Comparison of ENCODE assay signal across 8 cellular contexts in genomic region chr19:48470281-48470680, GRCh38. TPM values are rescaled to one million over a fixed set of nuclear protein-coding genes. Genes with fewer than 3 reads are reported as not detected.
DNase-seq lines count a peak whose midpoint lies in the region; ATAC-seq and TF ChIP-seq lines count a peak whose summit lies in the region.

No MANE protein-coding gene starts in this region.

- no peak for DNase-seq in AG10803 (ENCODE audit: low read depth)
- DNase-seq in LNCaP clone FGC (ENCODE audit: low read depth): no peak
- no peak for DNase-seq in natural killer cell treated with Interleukin-12 subunit alpha and Interleukin-12 subunit beta and Interleukin-15 and Interleukin-18, amount 100 ng/mL, for 72 hours (ENCODE audit: low spot score)
- no peak for DNase-seq in NCI-H187 treated with DMSO at 0.1 percent for 48 hours (lab: John Stamatoyannopoulos, UW)
- DNase-seq in mucosa of descending colon: no peak
- no peak for DNase-seq in DMS53 treated with DMSO at 0.1 percent for 48 hours (lab: John Stamatoyannopoulos, UW; ENCODE audit: unreplicated experiment)

- peaks cover 53% of the 10 kb centered on the region for H3K4me1 Mint-ChIP-seq in dendritic cell treated with granulocyte-macrophage colony-stimulating factor and Interleukin-4, amounts not matched to agents 40 ng/mL and 50 ng/mL, for 4 days (ENCODE audit: low read depth)
- peaks cover 17 to 26% of the 10 kb centered on the region in 2 donors for H3K4me1 Mint-ChIP-seq in natural killer cell treated with Interleukin-12 subunit alpha and Interleukin-12 subunit beta and Interleukin-15 and Interleukin-18, amount 100 ng/mL, for 72 hours (ENCODE audit: low read depth in 2 of 2)

- H3K36me3 Mint-ChIP-seq in dendritic cell treated with granulocyte-macrophage colony-stimulating factor and Interleukin-4, amounts not matched to agents 40 ng/mL and 50 ng/mL, for 4 days (ENCODE audit: low read depth): peaks cover 55% of the 10 kb centered on the region
- no peaks in the 10 kb centered on the region for H3K36me3 Mint-ChIP-seq in natural killer cell treated with Interleukin-12 subunit alpha and Interleukin-12 subunit beta and Interleukin-15 and Interleukin-18, amount 100 ng/mL, for 72 hours

- no peaks in the 10 kb centered on the region for H3K9me3 Mint-ChIP-seq in dendritic cell treated with granulocyte-macrophage colony-stimulating factor and Interleukin-4, amounts not matched to agents 40 ng/mL and 50 ng/mL, for 4 days
- no peaks in the 10 kb centered on the region for H3K9me3 Mint-ChIP-seq in natural killer cell treated with Interleukin-12 subunit alpha and Interleukin-12 subunit beta and Interleukin-15 and Interleukin-18, amount 100 ng/mL, for 72 hours

- H3K4me3 ChIP-seq in AG10803 (ENCODE audit: low read length) (peak overlapping the region; percentile 86), LNCaP clone FGC (ENCODE audit: low read depth, low read length) (peak overlapping the region; percentile 68), mucosa of descending colon (no peak overlapping the region)

- peaks cover 1% of the 10 kb centered on the region for H3K27me3 Mint-ChIP-seq in dendritic cell treated with granulocyte-macrophage colony-stimulating factor and Interleukin-4, amounts not matched to agents 40 ng/mL and 50 ng/mL, for 4 days
- H3K27me3 Mint-ChIP-seq in natural killer cell treated with Interleukin-12 subunit alpha and Interleukin-12 subunit beta and Interleukin-15 and Interleukin-18, amount 100 ng/mL, for 72 hours: no peaks in the 10 kb centered on the region

- intact Hi-C loops in dendritic cell treated with granulocyte-macrophage colony-stimulating factor and Interleukin-4, amounts not matched to agents 40 ng/mL and 50 ng/mL, for 4 days (cut with micrococcal nuclease): no loop called here
- intact Hi-C loops in mucosa of descending colon (cut with DNase I, micrococcal nuclease): no loop called here

- H3K27ac Mint-ChIP-seq in dendritic cell treated with granulocyte-macrophage colony-stimulating factor and Interleukin-4, amounts not matched to agents 40 ng/mL and 50 ng/mL, for 4 days: peak overlapping the region; percentile 87
- peak overlapping the region in 1 of 2 donors; percentile 85 for H3K27ac Mint-ChIP-seq in natural killer cell treated with Interleukin-12 subunit alpha and Interleukin-12 subunit beta and Interleukin-15 and Interleukin-18, amount 100 ng/mL, for 72 hours

- H3K4me1 ChIP-seq in mucosa of descending colon (ENCODE audit: low read depth): peaks cover 14% of the 10 kb centered on the region

- TF ChIP-seq CTCF in AG10803 (conservative IDR thresholded peaks at IDR 0.05; ENCODE audit: low read length) (no peak), LNCaP clone FGC (IDR thresholded peaks at IDR 0.05; ENCODE audit: control insufficient read depth, extremely low read depth, insufficient read depth) (no peak), mucosa of descending colon (IDR thresholded peaks at IDR 0.05) (no peak)

- ATAC-seq in natural killer cell treated with Interleukin-12 subunit alpha and Interleukin-12 subunit beta and Interleukin-15 and Interleukin-18, amount 100 ng/mL, for 72 hours: no peak
- ATAC-seq in HG02870 (IDR thresholded peaks at IDR 0.05; ENCODE audit: unreplicated experiment): no peak
- no peak for ATAC-seq in mucosa of descending colon

- no peaks in the 10 kb centered on the region for H3K9me3 ChIP-seq in mucosa of descending colon

- peaks cover 10% of the 10 kb centered on the region for H3K36me3 ChIP-seq in mucosa of descending colon (ENCODE audit: low read depth)

- peak overlapping the region; percentile 80 for H3K4me3 Mint-ChIP-seq in dendritic cell treated with granulocyte-macrophage colony-stimulating factor and Interleukin-4, amounts not matched to agents 40 ng/mL and 50 ng/mL, for 4 days
- peak overlapping the region; percentile 94 for H3K4me3 Mint-ChIP-seq in natural killer cell treated with Interleukin-12 subunit alpha and Interleukin-12 subunit beta and Interleukin-15 and Interleukin-18, amount 100 ng/mL, for 72 hours

RNA-seq across cellular contexts. Expression of gene CYTH2, which starts 1.1 kb away (rescaled TPM):
- 10 to 100 TPM; 66.4 to 66.9 TPM for total RNA-seq in natural killer cell treated with Interleukin-12 subunit alpha and Interleukin-12 subunit beta and Interleukin-15 and Interleukin-18, amount 100 ng/mL, for 72 hours
- total RNA-seq in mucosa of descending colon: 10 to 100 TPM; 66.3 to 86.9 (median 69.3) TPM

RNA-seq across cellular contexts. Expression of gene KCNJ14, which starts 14.9 kb away (rescaled TPM):
- total RNA-seq in natural killer cell treated with Interleukin-12 subunit alpha and Interleukin-12 subunit beta and Interleukin-15 and Interleukin-18, amount 100 ng/mL, for 72 hours: 1 to 10 TPM; 2.1 to 4.6 TPM
- total RNA-seq in mucosa of descending colon: 1 to 10 TPM in 1 of 3 donors, under 1 TPM in 2; 0.46 to 1.3 (median 0.67) TPM

RNA-seq across cellular contexts. Expression of gene GRWD1, which starts 24.5 kb away (rescaled TPM):
- total RNA-seq in natural killer cell treated with Interleukin-12 subunit alpha and Interleukin-12 subunit beta and Interleukin-15 and Interleukin-18, amount 100 ng/mL, for 72 hours: 100 to 1,000 TPM in 1 of 2 donors, 10 to 100 TPM in 1; 60.6 to 104 TPM
- 10 to 100 TPM; 19.7 to 26.8 (median 24.3) TPM for total RNA-seq in mucosa of descending colon

RNA-seq across cellular contexts. Expression of gene LMTK3, which starts 41.4 kb away (rescaled TPM):
- 1 to 10 TPM in 1 of 2 donors, under 1 TPM in 1; 0.40 to 1.3 TPM for total RNA-seq in natural killer cell treated with Interleukin-12 subunit alpha and Interleukin-12 subunit beta and Interleukin-15 and Interleukin-18, amount 100 ng/mL, for 72 hours
- total RNA-seq in mucosa of descending colon: 1 to 10 TPM in 2 of 3 donors, under 1 TPM in 1; 0.48 to 2.6 (median 1.3) TPM
